13 cellular contexts compared by ENCODE assay signal in the genomic region with DNA sequence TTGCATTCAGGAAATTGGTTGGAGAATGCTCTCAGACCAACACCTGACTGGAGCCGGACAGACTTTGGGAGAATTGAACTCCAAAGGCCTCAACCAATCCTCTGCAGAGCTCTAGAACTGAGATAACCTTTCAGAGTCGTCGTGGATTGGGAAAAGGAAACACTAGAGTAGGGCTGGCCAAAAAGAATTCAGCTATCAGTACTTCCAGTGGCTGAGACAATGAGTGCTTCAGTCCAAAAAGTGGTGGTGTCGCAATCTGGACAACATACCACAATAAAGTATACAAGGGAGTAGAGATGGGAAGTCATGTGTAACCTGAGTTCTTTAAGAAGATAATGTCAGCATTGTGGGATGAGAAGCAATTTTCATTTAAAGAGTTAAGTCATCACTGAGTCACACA.
DNase-seq lines count a peak whose midpoint lies in the region; ATAC-seq, FAIRE-seq and TF ChIP-seq lines count a peak whose summit lies in the region.
"Had no signal": no experiment of that assay in that cellular context is flagged by ENCODE, and none has a peak within 500 bp of the region (broad histone marks: within the 10 kb centered on the region; RNA-seq: fewer than 3 reads in every experiment).

No MANE protein-coding gene starts in this region.

- no peak overlapping the region for H3K9ac ChIP-seq in MM.1S (ENCODE audit: low read length)
- H3K9ac ChIP-seq: BLaER1, KMS-11 had no signal

- no peaks in the 10 kb centered on the region for H3K79me2 ChIP-seq in MM.1S (ENCODE audit: low read length)

- POLR2A ChIA-PET in A549 (lab: Yijun Ruan, JAX) = no interaction called here

- WGBS in A549 (ENCODE audit: missing lambda C conversion rate) = 39% methylated on average over 4 of the region's 4 CpGs

- no peak overlapping the region for H2AFZ ChIP-seq in MM.1S (ENCODE audit: low read length)

- H3K27me3 Mint-ChIP-seq in activated naive CD8-positive, alpha-beta T cell treated with anti-CD3 and anti-CD28 coated beads for 36 hours = no peaks in the 10 kb centered on the region
- no peaks in the 10 kb centered on the region for H3K27me3 Mint-ChIP-seq in stimulated activated memory B cell treated with anti-CD40 and anti-IgM and Interleukin-4, amounts not matched to agents 10 μg/mL and 1 μg/mL and 100 μg/mL, for 72 hours

- H3K4me3 ChIP-seq in A549 (no peak overlapping the region), fibroblast of pulmonary artery (replicated peaks; ENCODE audit: low read depth, low read length) (no peak overlapping the region), MM.1S (ENCODE audit: low read length) (no peak overlapping the region)
- H3K4me3 ChIP-seq: BLaER1 had no signal

- no peaks in the 10 kb centered on the region for H3K9me2 ChIP-seq in MM.1S (replicated peaks; ENCODE audit: insufficient read depth, low read length)

- H3F3A ChIP-seq in MM.1S (ENCODE audit: insufficient read depth, low read length) = no peaks in the 10 kb centered on the region

- no peaks in the 10 kb centered on the region for H3K36me3 Mint-ChIP-seq in activated naive CD8-positive, alpha-beta T cell treated with anti-CD3 and anti-CD28 coated beads for 36 hours
- no peaks in the 10 kb centered on the region for H3K36me3 Mint-ChIP-seq in stimulated activated memory B cell treated with anti-CD40 and anti-IgM and Interleukin-4, amounts not matched to agents 10 μg/mL and 1 μg/mL and 100 μg/mL, for 72 hours

- no peak for ATAC-seq in A549
- no peak for ATAC-seq in stimulated activated memory B cell treated with anti-CD40 and anti-IgM and Interleukin-4, amounts not matched to agents 10 μg/mL and 1 μg/mL and 100 μg/mL, for 72 hours

- TF ChIP-seq CTCF in A549 (IDR thresholded peaks at IDR 0.05) (no peak), fibroblast of pulmonary artery (IDR thresholded peaks at IDR 0.05; ENCODE audit: low read length, missing control alignments) (no peak), MM.1S (IDR thresholded peaks at IDR 0.05; ENCODE audit: low read length) (no peak)

- no peaks in the 10 kb centered on the region for H3K36me3 ChIP-seq in MM.1S (replicated peaks; ENCODE audit: insufficient read depth, low read length)
- H3K36me3 ChIP-seq: BLaER1 had no signal

- H3K9me3 ChIP-seq in A549 (no peaks in the 10 kb centered on the region), MM.1S (replicated peaks; ENCODE audit: insufficient read depth, low read length) (no peaks in the 10 kb centered on the region)
- H3K9me3 ChIP-seq: BLaER1 had no signal

- TF ChIP-seq RAD21 in A549 (conservative IDR thresholded peaks at IDR 0.05 in 1 of 2, IDR thresholded peaks at IDR 0.05 in 1 of 2) = no peak

- TF ChIP-seq POLR2A in A549 (IDR thresholded peaks at IDR 0.05; ENCODE audit: low read length) (no peak), H54 (IDR thresholded peaks at IDR 0.05; ENCODE audit: low read depth, low read length) (no peak)

- TF ChIP-seq EP300 in A549 (IDR thresholded peaks at IDR 0.05) = no peak

- H3K4me2 ChIP-seq in A549 = no peak overlapping the region
- H3K4me2 ChIP-seq in MM.1S (ENCODE audit: low read depth, low read length) = no peak overlapping the region
- H3K4me2 ChIP-seq: BLaER1, KMS-11 had no signal

- H3K4me1 ChIP-seq in A549 (no peaks in the 10 kb centered on the region), MM.1S (ENCODE audit: low read length) (no peaks in the 10 kb centered on the region)
- H3K4me1 ChIP-seq: BLaER1 had no signal

- H3K27ac ChIP-seq in A549 (no peak overlapping the region), MM.1S (ENCODE audit: low read length) (no peak overlapping the region)
- H3K27ac ChIP-seq: BLaER1, KMS-11 had no signal

- H3K9me3 Mint-ChIP-seq in activated naive CD8-positive, alpha-beta T cell treated with anti-CD3 and anti-CD28 coated beads for 36 hours = no peaks in the 10 kb centered on the region
- H3K9me3 Mint-ChIP-seq in stimulated activated memory B cell treated with anti-CD40 and anti-IgM and Interleukin-4, amounts not matched to agents 10 μg/mL and 1 μg/mL and 100 μg/mL, for 72 hours = peaks cover 4% of the 10 kb centered on the region

- no peaks in the 10 kb centered on the region for H3K4me1 Mint-ChIP-seq in activated naive CD8-positive, alpha-beta T cell treated with anti-CD3 and anti-CD28 coated beads for 36 hours
- H3K4me1 Mint-ChIP-seq in stimulated activated memory B cell treated with anti-CD40 and anti-IgM and Interleukin-4, amounts not matched to agents 10 μg/mL and 1 μg/mL and 100 μg/mL, for 72 hours = no peaks in the 10 kb centered on the region

- no peak overlapping the region for H3K4me3 Mint-ChIP-seq in activated naive CD8-positive, alpha-beta T cell treated with anti-CD3 and anti-CD28 coated beads for 36 hours
- no peak overlapping the region for H3K4me3 Mint-ChIP-seq in stimulated activated memory B cell treated with anti-CD40 and anti-IgM and Interleukin-4, amounts not matched to agents 10 μg/mL and 1 μg/mL and 100 μg/mL, for 72 hours

- no peaks in the 10 kb centered on the region for H3K27me3 ChIP-seq in MM.1S (replicated peaks; ENCODE audit: insufficient read depth, low read length)
- H3K27me3 ChIP-seq: BLaER1 had no signal

- DNase-seq in A549 (ENCODE audit: low read depth in 1 of 2, low spot score in 1 of 2) (peak in 1 of 2 experiments; percentile 5), H54 (ENCODE audit: insufficient read length, low spot score) (no peak), SK-MEL-5 (ENCODE audit: low read depth, low spot score) (peak; percentile 99), fibroblast of pulmonary artery (ENCODE audit: low read depth) (peak; percentile 35), MM.1S (no peak), DMS79 (lab: John Stamatoyannopoulos, UW) (no peak)
- no peak for DNase-seq in activated naive CD8-positive, alpha-beta T cell treated with anti-CD3 and anti-CD28 coated beads for 36 hours
- DNase-seq: activated T-cell treated with anti-CD3 and anti-CD28 coated beads, Interleukin-2, amount 50 U/mL, for 1 hour; aorta; left cardiac atrium had no signal

- no peaks in the 10 kb centered on the region for H4K20me1 ChIP-seq in MM.1S (ENCODE audit: insufficient read depth, low read length)
- H4K20me1 ChIP-seq: BLaER1 had no signal

- CTCF ChIA-PET in A549 (lab: Yijun Ruan, JAX) = no interaction called here

- H3K27ac Mint-ChIP-seq in activated naive CD8-positive, alpha-beta T cell treated with anti-CD3 and anti-CD28 coated beads for 36 hours = no peak overlapping the region
- no peak overlapping the region for H3K27ac Mint-ChIP-seq in stimulated activated memory B cell treated with anti-CD40 and anti-IgM and Interleukin-4, amounts not matched to agents 10 μg/mL and 1 μg/mL and 100 μg/mL, for 72 hours

- no peak for FAIRE-seq in A549 (lab: Jason Lieb, UNC)
- peak; percentile 41 for FAIRE-seq in H54 (lab: Jason Lieb, UNC)

- in situ Hi-C loops in SK-MEL-5 (cut with HindIII; ENCODE audit: low pct_unique_long_range_greater_than_20kb, low sequenced_read_pairs) = no loop called here

TF ChIP-seq in A549, 52 proteins besides CTCF, POLR2A, EP300 and RAD21:
- peak; percentile 51 to 56; a peak in 2 of 4 replicates for TF ChIP-seq CEBPB (IDR thresholded peaks at IDR 0.05)
- TF ChIP-seq MYC (IDR thresholded peaks at IDR 0.05; ENCODE audit: borderline replicate concordance, low read length) = no peak
TF ChIP-seq in A549: peak in this region for 1.

Comparison
In these comparisons a context has a peak if more than half of its experiments do, and no peak if none do; other contexts are left out.
1. DNase-seq: peak in SK-MEL-5 (single experiment) and fibroblast of pulmonary artery (single experiment); none in H54 (single experiment), MM.1S (single experiment), activated naive CD8-positive, alpha-beta T cell treated with anti-CD3 and anti-CD28 coated beads for 36 hours (single experiment) and DMS79 (single experiment).